34 cellular contexts compared by ENCODE assay signal in genomic region chr4:37934609-37935008, GRCh38. TPM values are rescaled to one million over a fixed set of nuclear protein-coding genes. Genes with fewer than 3 reads are reported as not detected.
"Had no signal": no experiment of that assay in that cellular context is flagged by ENCODE, and none has a peak within 500 bp of the region (broad histone marks: within the 10 kb centered on the region; RNA-seq: fewer than 3 reads in every experiment).

No MANE protein-coding gene starts in this region.

- H3K9me3 ChIP-seq: adrenal gland, body of pancreas, breast epithelium had no signal

- H3K4me1 ChIP-seq: body of pancreas, breast epithelium had no signal

- H3K27ac ChIP-seq: adrenal gland, body of pancreas, brain microvascular endothelial cell, breast epithelium, VCaP had no signal

- ATAC-seq: activated CD8-positive, alpha-beta T cell treated with anti-CD3 and anti-CD28 coated beads for 36 hours; activated naive CD4-positive, alpha-beta T cell treated with anti-CD3 and anti-CD28 coated beads, Interleukin-2, amount 50 U/mL, for 72 hours; activated T-cell treated with anti-CD3 and anti-CD28 coated beads, Interleukin-2, amount 50 U/mL, for 4 hours; activated T-cell treated with anti-CD3 and anti-CD28 coated beads, Interleukin-2, amount 50 U/mL, for 72 hours; activated T-helper 17 cell treated with anti-CD3 and anti-CD28 coated beads, Interleukin-2, amount 50 U/mL, for 72 hours; body of pancreas had no signal

- H3K36me3 ChIP-seq: adrenal gland, brain microvascular endothelial cell, breast epithelium had no signal

- H3K4me3 ChIP-seq: adrenal gland, body of pancreas, breast epithelium had no signal

- H3K27me3 ChIP-seq: adrenal gland, body of pancreas, brain microvascular endothelial cell, breast epithelium had no signal

- DNase-seq: activated B cell treated with CpG ODN at 0.5 μM for 24 hours; activated CD4-positive, alpha-beta memory T cell treated with anti-CD3 and anti-CD28 coated beads for 36 hours; activated CD4-positive, alpha-beta T cell treated with anti-CD3 and anti-CD28 coated beads for 4 hours; activated CD4-positive, alpha-beta T cell treated with anti-CD3 and anti-CD28 coated beads, Interleukin-2, amount 10 ng/mL, durations not matched to agents 24 days and 14 days; activated CD4-positive, alpha-beta T cell treated with anti-CD3 and anti-CD28 coated beads, Interleukin-2, amount 50 U/mL, for 1 hour; activated CD4-positive, alpha-beta T cell treated with anti-CD3 and anti-CD28 coated beads, Interleukin-2, amount 50 U/mL, for 4 hours; activated CD4-positive, CD25-positive, alpha-beta regulatory T cell treated with anti-CD3 and anti-CD28 coated beads, Interleukin-2, amount 50 U/mL, for 72 hours; activated CD8-positive, alpha-beta memory T cell treated with anti-CD3 and anti-CD28 coated beads, Interleukin-2, amount 50 U/mL, for 4 hours; activated CD8-positive, alpha-beta T cell treated with anti-CD3 and anti-CD28 coated beads for 36 hours; activated effector memory CD4-positive, alpha-beta T cell treated with anti-CD3 and anti-CD28 coated beads, Interleukin-2, amount 50 U/mL, for 16 hours; activated gamma-delta T cell treated with Interleukin-2 at 50 U/mL for 16 hours; activated naive CD4-positive, alpha-beta T cell; activated naive CD4-positive, alpha-beta T cell treated with anti-CD3 and anti-CD28 coated beads for 36 hours; activated naive CD4-positive, alpha-beta T cell treated with anti-CD3 and anti-CD28 coated beads, Interleukin-2, amount 50 U/mL, for 16 hours; activated naive CD8-positive, alpha-beta T cell treated with anti-CD3 and anti-CD28 coated beads for 36 hours; activated T-cell treated with anti-CD3 and anti-CD28 coated beads for 4 hours; activated T-cell treated with anti-CD3 and anti-CD28 coated beads, Interleukin-2, amount 50 U/mL, for 1 hour; activated T-cell treated with anti-CD3 and anti-CD28 coated beads, Interleukin-2, amount 50 U/mL, for 4 hours; activated T-cell treated with anti-CD3 and anti-CD28 coated beads, Interleukin-2, amount 50 U/mL, for 72 hours; amniotic stem cell; aorta; body of pancreas; brain microvascular endothelial cell; central memory CD4-positive, alpha-beta T cell; T-helper 1 cell; T-helper 2 cell; T-helper 9 cell had no signal

- FAIRE-seq: astrocyte, TTC549 had no signal

RNA-seq across cellular contexts. Expression of gene PTTG2, which starts 25.6 kb away (rescaled TPM):
- total RNA-seq: activated CD4-positive, alpha-beta memory T cell treated with anti-CD3 and anti-CD28 coated beads for 36 hours; activated CD8-positive, alpha-beta T cell treated with anti-CD3 and anti-CD28 coated beads for 36 hours; activated naive CD4-positive, alpha-beta T cell treated with anti-CD3 and anti-CD28 coated beads for 36 hours; activated T-cell treated with anti-CD3 and anti-CD28 coated beads, Interleukin-2, amount 50 U/mL, for 4 hours; activated T-cell treated with anti-CD3 and anti-CD28 coated beads, Interleukin-2, amount 50 U/mL, for 72 hours; astrocyte had no signal
